1 cellular context compared by ENCODE assay signal in the genomic region with DNA sequence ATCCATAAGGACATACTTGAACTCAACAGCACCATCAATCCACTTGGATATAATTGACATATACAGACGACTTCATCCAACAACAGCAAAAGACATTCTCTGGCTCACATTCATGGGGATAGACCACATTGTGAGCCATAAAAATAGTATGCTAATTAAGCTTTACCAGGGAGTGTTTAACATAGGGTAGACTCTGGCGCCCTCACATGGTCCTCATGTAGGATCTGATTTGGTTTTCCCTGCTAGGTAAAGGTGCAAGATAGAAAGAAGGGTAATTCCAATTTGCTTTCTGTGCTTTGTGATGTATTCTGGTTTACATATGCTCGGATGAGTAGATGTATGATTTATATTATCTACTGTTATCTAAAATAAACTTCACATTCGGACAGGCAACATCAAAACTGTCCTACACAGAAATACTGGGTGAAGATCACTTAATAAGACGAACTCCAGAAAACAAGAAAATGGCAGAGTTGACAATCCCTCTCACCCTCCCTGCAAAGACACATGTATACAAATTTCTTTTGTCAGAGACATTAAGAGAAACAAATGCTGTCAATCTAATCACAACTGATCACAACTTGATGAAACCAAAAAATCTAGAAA.
TF ChIP-seq lines count a peak whose summit lies in the region.

No MANE protein-coding gene starts in this region.

TF ChIP-seq in HCT116, 20 proteins besides CTCF, POLR2A, EP300 and RAD21 (continued from another document):
- TF ChIP-seq, protein P1, sequence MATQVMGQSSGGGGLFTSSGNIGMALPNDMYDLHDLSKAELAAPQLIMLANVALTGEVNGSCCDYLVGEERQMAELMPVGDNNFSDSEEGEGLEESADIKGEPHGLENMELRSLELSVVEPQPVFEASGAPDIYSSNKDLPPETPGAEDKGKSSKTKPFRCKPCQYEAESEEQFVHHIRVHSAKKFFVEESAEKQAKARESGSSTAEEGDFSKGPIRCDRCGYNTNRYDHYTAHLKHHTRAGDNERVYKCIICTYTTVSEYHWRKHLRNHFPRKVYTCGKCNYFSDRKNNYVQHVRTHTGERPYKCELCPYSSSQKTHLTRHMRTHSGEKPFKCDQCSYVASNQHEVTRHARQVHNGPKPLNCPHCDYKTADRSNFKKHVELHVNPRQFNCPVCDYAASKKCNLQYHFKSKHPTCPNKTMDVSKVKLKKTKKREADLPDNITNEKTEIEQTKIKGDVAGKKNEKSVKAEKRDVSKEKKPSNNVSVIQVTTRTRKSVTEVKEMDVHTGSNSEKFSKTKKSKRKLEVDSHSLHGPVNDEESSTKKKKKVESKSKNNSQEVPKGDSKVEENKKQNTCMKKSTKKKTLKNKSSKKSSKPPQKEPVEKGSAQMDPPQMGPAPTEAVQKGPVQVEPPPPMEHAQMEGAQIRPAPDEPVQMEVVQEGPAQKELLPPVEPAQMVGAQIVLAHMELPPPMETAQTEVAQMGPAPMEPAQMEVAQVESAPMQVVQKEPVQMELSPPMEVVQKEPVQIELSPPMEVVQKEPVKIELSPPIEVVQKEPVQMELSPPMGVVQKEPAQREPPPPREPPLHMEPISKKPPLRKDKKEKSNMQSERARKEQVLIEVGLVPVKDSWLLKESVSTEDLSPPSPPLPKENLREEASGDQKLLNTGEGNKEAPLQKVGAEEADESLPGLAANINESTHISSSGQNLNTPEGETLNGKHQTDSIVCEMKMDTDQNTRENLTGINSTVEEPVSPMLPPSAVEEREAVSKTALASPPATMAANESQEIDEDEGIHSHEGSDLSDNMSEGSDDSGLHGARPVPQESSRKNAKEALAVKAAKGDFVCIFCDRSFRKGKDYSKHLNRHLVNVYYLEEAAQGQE (IDR thresholded peaks at IDR 0.05; ENCODE audit: low read depth), result no peak
TF ChIP-seq in HCT116: peak in this region for 0.
